In genomic region chr2:157841485-157841884, GRCh38 we compare ENCODE assay signal across 15 cellular contexts.
"Had no signal": no experiment of that assay in that cellular context is flagged by ENCODE, and none has a peak within 500 bp of the region (broad histone marks: within the 10 kb centered on the region; RNA-seq: fewer than 3 reads in every experiment).

No MANE protein-coding gene starts in this region.

- H3K4me1 ChIP-seq: prostate gland, uterus had no signal

- ATAC-seq: activated CD4-positive, alpha-beta T cell treated with anti-CD3 and anti-CD28 coated beads for 36 hours; activated naive CD4-positive, alpha-beta T cell treated with anti-CD3 and anti-CD28 coated beads, Interleukin-2, amount 50 U/mL, for 72 hours; stimulated activated naive CD8-positive, alpha-beta T cell treated with anti-CD3 and anti-CD28 coated beads, Interleukin-15, amount 100 ng/mL, for 72 hours had no signal

- H3K9me3 ChIP-seq: prostate gland, sigmoid colon, testis, uterus had no signal

- H3K36me3 ChIP-seq: prostate gland, sigmoid colon, uterus, WERI-Rb-1 had no signal

- H3K27me3 ChIP-seq: sigmoid colon, testis, uterus had no signal

- H3K4me3 ChIP-seq: prostate gland, sigmoid colon, SK-N-MC, testis, uterus had no signal

- DNase-seq: activated CD4-positive, alpha-beta memory T cell treated with anti-CD3 and anti-CD28 coated beads, Interleukin-2, amount 10 ng/mL, durations not matched to agents 7 days and 5 days; activated CD4-positive, alpha-beta T cell treated with anti-CD3 and anti-CD28 coated beads for 36 hours; activated gamma-delta T cell; activated T-cell treated with anti-CD3 and anti-CD28 coated beads, Interleukin-2, amount 50 U/mL, for 24 hours; sigmoid colon; stimulated activated CD4-positive, alpha-beta T cell treated with anti-CD3 and anti-CD28 coated beads, Interleukin-1b, Interleukin-23, amount 100 ng/mL, for 48 hours; stimulated activated naive CD8-positive, alpha-beta T cell treated with anti-CD3 and anti-CD28 coated beads, Interleukin-15, amount 100 ng/mL, for 72 hours; T-helper 1 cell; testis; WERI-Rb-1 had no signal

- H3K27ac ChIP-seq: epithelial cell of prostate, prostate gland, sigmoid colon, SK-N-MC, testis, uterus, WERI-Rb-1 had no signal
